In the genomic region with DNA sequence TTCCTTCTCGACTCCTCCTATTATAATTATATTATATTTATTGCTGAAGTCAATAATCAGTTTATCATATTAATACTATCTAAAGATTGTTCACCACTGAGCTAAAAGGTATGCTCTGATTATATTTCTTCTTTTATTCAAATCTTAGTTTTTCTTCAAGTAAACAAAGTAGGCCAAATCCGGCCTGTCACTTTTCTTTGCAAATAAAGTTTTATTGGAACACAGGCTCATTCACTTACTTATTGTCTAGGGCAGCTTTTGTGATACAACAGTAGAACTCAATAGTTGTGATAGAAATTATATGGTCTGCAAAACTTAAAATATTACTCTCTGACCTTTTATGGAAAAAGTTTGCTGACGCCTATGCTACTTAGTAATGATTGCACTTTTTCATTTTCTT, we compare ENCODE assay signal across 27 cellular contexts.
"Had no signal": no experiment of that assay in that cellular context is flagged by ENCODE, and none has a peak within 500 bp of the region (broad histone marks: within the 10 kb centered on the region; RNA-seq: fewer than 3 reads in every experiment).

No MANE protein-coding gene starts in this region.

- H3K79me2 ChIP-seq: hepatocyte had no signal

- H3K27ac ChIP-seq: coronary artery, dorsolateral prefrontal cortex, epithelial cell of prostate, esophagus muscularis mucosa, esophagus squamous epithelium, foreskin keratinocyte, gastrocnemius medialis, gastroesophageal sphincter, heart left ventricle, heart right ventricle, hepatocyte had no signal

- H3K4me3 ChIP-seq: coronary artery, dorsolateral prefrontal cortex, esophagus muscularis mucosa, esophagus squamous epithelium, gastrocnemius medialis, gastroesophageal sphincter, heart left ventricle, heart right ventricle, hepatocyte had no signal

- H3K4me2 ChIP-seq: hepatocyte had no signal

- ATAC-seq: effector memory CD8-positive, alpha-beta T cell; esophagus mucosa; foreskin keratinocyte; gastrocnemius medialis; gastroesophageal sphincter; heart left ventricle; heart right ventricle had no signal

- H3K4me1 ChIP-seq: esophagus muscularis mucosa, esophagus squamous epithelium, foreskin keratinocyte, gastroesophageal sphincter, heart right ventricle had no signal

- H2AFZ ChIP-seq: hepatocyte had no signal

- H3K27me3 ChIP-seq: dorsolateral prefrontal cortex, esophagus muscularis mucosa, esophagus squamous epithelium, foreskin keratinocyte, gastrocnemius medialis, gastroesophageal sphincter, heart left ventricle, heart right ventricle, hepatocyte had no signal

- DNase-seq: cortex of kidney; dermis blood vessel endothelial cell; dorsolateral prefrontal cortex; effector CD4-positive, alpha-beta T cell; effector CD8-positive, alpha-beta T cell; effector memory CD4-positive, alpha-beta T cell; effector memory CD8-positive, alpha-beta T cell; endodermal cell; erythroblast; esophagus squamous epithelium; foreskin fibroblast; foreskin keratinocyte; foreskin melanocyte; gastrocnemius medialis; glutamatergic neuron; head of caudate nucleus; heart left ventricle; heart right ventricle; hippocampal formation had no signal

- H3K36me3 ChIP-seq: esophagus muscularis mucosa, esophagus squamous epithelium, gastrocnemius medialis, gastroesophageal sphincter, heart left ventricle, heart right ventricle had no signal

- FAIRE-seq: endometrium, endothelial cell of umbilical vein had no signal

- H3K9me3 ChIP-seq: esophagus muscularis mucosa, esophagus squamous epithelium, gastrocnemius medialis, gastroesophageal sphincter, heart left ventricle, heart right ventricle had no signal
